ENCODE assay signal across 8 cellular contexts in genomic region chr14:32202941-32203882, GRCh38. TPM values are rescaled to one million over a fixed set of nuclear protein-coding genes. Genes with fewer than 3 reads are reported as not detected.
DNase-seq lines count a peak whose midpoint lies in the region.

TSS of gene RNU6-8 (minus strand) at chr14:32203269.

- H3K4me1 Mint-ChIP-seq in activated naive CD4-positive, alpha-beta T cell treated with anti-CD3 and anti-CD28 coated beads for 36 hours (ENCODE audit: low read depth): peaks cover 35% of the 10 kb centered on the region

- H3K36me3 ChIP-seq in HAP-1 (replicated peaks): no peaks in the 10 kb centered on the region

- peak within 1 kb of the TSS; percentile 89 for H3K4me3 Mint-ChIP-seq in activated naive CD4-positive, alpha-beta T cell treated with anti-CD3 and anti-CD28 coated beads for 36 hours

- DNase-seq in G401 (ENCODE audit: low spot score) (peak; percentile 93), HAP-1 (ENCODE audit: low spot score in 2 of 2) (peak; percentile 84 to 91), M059J (ENCODE audit: low read depth) (peak; percentile 81), SIG-M5 treated with dmso at 0.1 percent for 504 hours (lab: John Stamatoyannopoulos, UW; ENCODE audit: unreplicated experiment) (peak; percentile 78), germinal center (ENCODE audit: low spot score) (peak; percentile 82), nucleus accumbens (lab: John Stamatoyannopoulos, UW) (peak; percentile 20 to 95 (median 84)), superior temporal gyrus (ENCODE audit: extremely low spot score) (peak; percentile 80)
- peak; percentile 86 for DNase-seq in activated naive CD4-positive, alpha-beta T cell treated with anti-CD3 and anti-CD28 coated beads for 36 hours

- no peaks in the 10 kb centered on the region for H3K36me3 Mint-ChIP-seq in activated naive CD4-positive, alpha-beta T cell treated with anti-CD3 and anti-CD28 coated beads for 36 hours (ENCODE audit: low read depth)

- no peaks in the 10 kb centered on the region for H3K9me3 Mint-ChIP-seq in activated naive CD4-positive, alpha-beta T cell treated with anti-CD3 and anti-CD28 coated beads for 36 hours

- intact Hi-C loops in activated naive CD4-positive, alpha-beta T cell treated with anti-CD3 and anti-CD28 coated beads for 36 hours (cut with micrococcal nuclease): loop anchor here (1.0 to 10.0 kb wide), 14 partner anchors 10 to 1176 kb away; partner anchors contain the start of genes DTD2, HEATR5A, NPAS3 and NUBPL

- peak within 1 kb of the TSS; percentile 99 for H3K27ac Mint-ChIP-seq in activated naive CD4-positive, alpha-beta T cell treated with anti-CD3 and anti-CD28 coated beads for 36 hours

- CTCF ChIA-PET in activated naive CD4-positive, alpha-beta T cell treated with anti-CD3 and anti-CD28 coated beads for 36 hours (lab: Charles Lee): interaction anchor here (0.5 to 2.0 kb wide), 2 partner anchors 50 to 123 kb away, joined by 3 to 12 read pairs; no protein-coding TSS in a partner anchor

- no peaks in the 10 kb centered on the region for H3K27me3 ChIP-seq in HAP-1 (ENCODE audit: low read depth)

- in situ Hi-C loops in G401 (cut with HindIII; ENCODE audit: low sequenced_read_pairs) (no loop called here), HAP-1 (cut with MboI; ENCODE audit: low sequenced_read_pairs) (no loop called here)

- peak within 1 kb of the TSS; percentile 45 for H3K4me3 ChIP-seq in HAP-1

- H3K4me1 ChIP-seq in HAP-1: peaks cover 16% of the 10 kb centered on the region

- no peaks in the 10 kb centered on the region for H3K9me3 ChIP-seq in HAP-1

- H3K27me3 Mint-ChIP-seq in activated naive CD4-positive, alpha-beta T cell treated with anti-CD3 and anti-CD28 coated beads for 36 hours (ENCODE audit: low read depth): no peaks in the 10 kb centered on the region

RNA-seq across cellular contexts. Expression of gene RNU6-8, which starts in this region (rescaled TPM):
- not detected in 2 replicates for total RNA-seq in G401 (2014; rRNA removed; shearing (Covaris generic))
- total RNA-seq in M059J (2014; rRNA removed; shearing (Covaris generic)): not detected in 2 replicates
- total RNA-seq in activated naive CD4-positive, alpha-beta T cell treated with anti-CD3 and anti-CD28 coated beads for 36 hours: not detected

Comparison
In these comparisons a context has a peak if more than half of its experiments do, and no peak if none do; other contexts are left out.
1. Peak in every context shown above with its lines: DNase-seq and H3K4me3 ChIP-seq.
2. Peak in DNase-seq in G401; RNA of the gene not detected or under 1 TPM.
3. Peak in DNase-seq in M059J; RNA of the gene not detected or under 1 TPM.
4. Peak in DNase-seq in activated naive CD4-positive, alpha-beta T cell treated with anti-CD3 and anti-CD28 coated beads for 36 hours; RNA of the gene not detected or under 1 TPM.